ENCODE assay signal across 8 cellular contexts in the genomic region with DNA sequence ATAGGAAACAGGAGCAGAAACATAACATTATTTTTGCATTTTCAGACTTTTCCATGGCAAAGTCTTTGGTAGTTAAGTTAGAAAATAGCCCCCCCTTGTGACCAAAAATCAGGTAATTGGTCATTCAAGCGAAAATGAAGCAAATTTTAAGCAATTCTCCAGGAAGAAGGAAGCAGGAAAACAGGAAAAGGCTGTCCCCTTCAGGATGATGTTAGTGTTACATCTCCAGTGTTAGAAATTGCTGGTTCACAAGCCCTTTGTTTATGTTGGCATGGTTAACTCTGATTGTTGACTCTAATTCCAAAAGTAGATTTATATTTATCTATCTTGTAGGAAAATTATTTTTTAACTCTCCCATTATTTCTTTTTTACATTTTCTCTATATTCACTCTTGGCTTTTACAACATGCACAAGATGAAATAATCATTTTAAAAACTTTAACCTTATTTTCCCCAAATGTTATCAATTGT. TPM values are rescaled to one million over a fixed set of nuclear protein-coding genes. Genes with fewer than 3 reads are reported as not detected.
DNase-seq lines count a peak whose midpoint lies in the region; ATAC-seq, FAIRE-seq and TF ChIP-seq lines count a peak whose summit lies in the region.

No MANE protein-coding gene starts in this region.

- H4K20me1 ChIP-seq in GM12878 (ENCODE audit: control insufficient read depth, insufficient read depth), result no peaks in the 10 kb centered on the region

- no peaks in the 10 kb centered on the region for H3K27me3 ChIP-seq in GM12878 (replicated peaks in 1 of 2; ENCODE audit: control insufficient read depth in 2 of 2, insufficient read depth in 2 of 2, low read length in 1 of 2)

- no peaks in the 10 kb centered on the region for H3K79me2 ChIP-seq in GM12878 (ENCODE audit: control insufficient read depth, insufficient read depth, low read length)

- 0% methylated on average over 1 of the region's 1 CpG for WGBS in GM12878 (ENCODE audit: insufficient coverage, insufficient replicate concordance, low lambda C conversion rate, missing lambda C conversion rate)

- CTCF ChIA-PET in GM12878 (lab: Yijun Ruan, JAX), result interaction anchor here (0.5 to 3.8 kb wide), 20 partner anchors 10 to 397 kb away, joined by 3 to 33 read pairs (median 4); no protein-coding TSS in a partner anchor

- TF ChIP-seq CTCF in GM12878 (IDR thresholded peaks at IDR 0.05 in 2 of 3, conservative IDR thresholded peaks at IDR 0.05 in 1 of 3; ENCODE audit: control insufficient read depth in 2 of 3, extremely low read depth in 1 of 3, insufficient read depth in 1 of 3, low read depth in 3 of 3, low read length in 3 of 3), result peak; percentile 44 to 59 (median 50); a peak in 5 of 6 replicates

- no peak overlapping the region for H3K9ac ChIP-seq in GM12878 (ENCODE audit: control insufficient read depth, insufficient read depth, low read length)

- H3K36me3 ChIP-seq in GM12878 (ENCODE audit: control insufficient read depth in 2 of 2, insufficient read depth in 2 of 2, low read length in 1 of 2), result no peaks in the 10 kb centered on the region

- intact Hi-C loops in GM12878 (cut with micrococcal nuclease; ENCODE audit: unreplicated experiment), result loop anchor here (2.0 to 10.0 kb wide), 4 partner anchors 207 to 740 kb away; no protein-coding TSS in a partner anchor

- no peak overlapping the region for H3K4me2 ChIP-seq in GM12878 (ENCODE audit: control insufficient read depth, insufficient read depth)

- H3K4me3 ChIP-seq in GM12878, result no peak overlapping the region

- H2AFZ ChIP-seq in GM12878 (ENCODE audit: control insufficient read depth, low read depth, low read length), result no peak overlapping the region

- peak; percentile 63 for TF ChIP-seq RAD21 in GM12878 (IDR thresholded peaks at IDR 0.05; ENCODE audit: insufficient read depth, low read depth, low read length)

- peak; percentile 65 for FAIRE-seq in GM12878 (lab: Jason Lieb, UNC)

- TF ChIP-seq EP300 in GM12878 (IDR thresholded peaks at IDR 0.05; ENCODE audit: borderline replicate concordance in 1 of 2, control insufficient read depth in 1 of 2, low read depth in 2 of 2, low read length in 2 of 2), result no peak

- no peak overlapping the region for H3K27ac ChIP-seq in GM12878 (ENCODE audit: control insufficient read depth, insufficient read depth)

- no peaks in the 10 kb centered on the region for H3K4me1 ChIP-seq in GM12878 (ENCODE audit: control insufficient read depth, insufficient read depth, low read length)

- in situ Hi-C loops in GM12878 (cut with MboI), result no loop called here

- ATAC-seq in HG02885 (IDR thresholded peaks at IDR 0.05; ENCODE audit: poor library complexity, unreplicated experiment) (peak; percentile 36), GM12878 (peak; percentile 34; the same call in 2 of the 3 replicates), HG03571 (IDR thresholded peaks at IDR 0.05; ENCODE audit: unreplicated experiment) (no peak), HG03378 (IDR thresholded peaks at IDR 0.05; ENCODE audit: unreplicated experiment) (no peak)

- no peaks in the 10 kb centered on the region for H3K9me3 ChIP-seq in GM12878 (replicated peaks; ENCODE audit: control insufficient read depth, insufficient read depth, low read length)

- RAD21 ChIA-PET in GM12878 (lab: Charles Lee; ENCODE audit: unreplicated experiment), result interaction anchor here (0.8 to 3.4 kb wide), 6 partner anchors 12 to 320 kb away, joined by 3 to 15 read pairs (median 7); no protein-coding TSS in a partner anchor

- POLR2A ChIA-PET in GM12878 (lab: Charles Lee), result no interaction called here

- DNase-seq in CD1c-positive myeloid dendritic cell (ENCODE audit: extremely low spot score) (peak; percentile 76), NCI-H524 treated with DMSO at 0.1 percent for 48 hours (lab: John Stamatoyannopoulos, UW) (peak; percentile 19), GM12878 (ENCODE audit: low read depth, low spot score) (no peak), iPS-NIHi11 (ENCODE audit: low spot score) (peak; percentile 63), superior temporal gyrus (ENCODE audit: extremely low spot score) (peak; percentile 89)

- BruUV-seq in GM12878 (replicated peaks; lab: Mats Ljungman, UMichigan), result no TSS peak

- no peak for TF ChIP-seq POLR2A in GM12878 (IDR thresholded peaks at IDR 0.05; ENCODE audit: low read depth, low read length)

- SMC1A ChIA-PET in GM12878 (lab: Charles Lee; ENCODE audit: uncharacterized antibody, unreplicated experiment), result interaction anchor here (0.9 to 1.5 kb wide), 7 partner anchors 8 to 320 kb away, joined by 3 to 7 read pairs (median 4); no protein-coding TSS in a partner anchor

TF ChIP-seq in GM12878, 131 proteins besides CTCF, POLR2A, EP300 and RAD21:
- TF ChIP-seq TCF7 (IDR thresholded peaks at IDR 0.05; ENCODE audit: borderline replicate concordance) (no peak), IKZF2 (IDR thresholded peaks at IDR 0.05) (peak; percentile 34 to 47; a peak in 2 of 4 replicates), SMC3 (IDR thresholded peaks at IDR 0.05; ENCODE audit: borderline replicate concordance, low read length) (peak; percentile 63)

RNA-seq across cellular contexts. Expression of a gene that starts 18.8 kb away (rescaled TPM):
- 41.0 and 45.5 TPM in 2 replicates for total RNA-seq in GM12878 (2013; cell fraction: nucleolus; rRNA removed)
- total RNA-seq in GM12878 (2014; rRNA removed) (2.7 and 3.3 TPM in 2 replicates), GM12878 (2014; rRNA removed; fragmentation: Illumina TruSeq; extraction: Trizol) (3.0 and 4.4 TPM in 2 replicates), GM12878 (2021) (2.5 and 2.6 TPM in 2 replicates)
- polyA plus RNA-seq in GM12878 (2011; ENCODE audit: low read depth), result 0.77 TPM
- polyA plus RNA-seq in GM12878 (2011; rRNA removed) (6.6 and 9.1 TPM in 2 replicates), GM12878 (2014; fragmentation: Illumina TruSeq; extraction: Trizol) (2.3 and 2.4 TPM in 2 replicates), GM12878 (2014; fragmentation: Nextera tagmentation; extraction: Ambion mirVana) (under 1 TPM; 0.46 to 0.63 TPM), GM12878 (2014; rRNA removed) (0.75 and 1.5 TPM in 2 replicates), GM12878 (2016; fragmentation: Nextera tagmentation; extraction: Ambion mirVana) (1 to 10 TPM; 1.7 to 2.6 TPM)
- polyA plus RNA-seq in GM12878 (2011; cell fraction: cytosol; rRNA removed), result 1.4 and 2.2 TPM in 2 replicates
- polyA plus RNA-seq in GM12878 (2011; cell fraction: nucleus; rRNA removed), result 11.2 TPM in 2 replicates
- polyA plus RNA-seq in GM12878 (2012), result 0.80 and 1.9 TPM in 2 replicates
- 5.4 and 7.4 TPM in 2 replicates for polyA minus RNA-seq in GM12878 (2011; rRNA and poly(A)+ RNA removed)
- 2.1 and 7.4 TPM in 2 replicates for polyA minus RNA-seq in GM12878 (2011; cell fraction: cytosol; rRNA and poly(A)+ RNA removed)
- 12.0 and 16.5 TPM in 2 replicates for polyA minus RNA-seq in GM12878 (2011; cell fraction: nucleus; rRNA and poly(A)+ RNA removed)

Comparison
In these comparisons a context has a peak if more than half of its experiments do, and no peak if none do; other contexts are left out.
1. ATAC-seq: peak in HG02885 (single experiment) and GM12878 (single experiment); none in HG03571 (single experiment) and HG03378 (single experiment).